ENCODE assay signal across 27 cellular contexts in genomic region chr10:69709366-69709941, GRCh38.
"Had no signal": no experiment of that assay in that cellular context is flagged by ENCODE, and none has a peak within 500 bp of the region (broad histone marks: within the 10 kb centered on the region; RNA-seq: fewer than 3 reads in every experiment).

No MANE protein-coding gene starts in this region.

- H3K9me3 Mint-ChIP-seq: natural killer cell had no signal

- FAIRE-seq: colon, frontal cortex, pancreas, small intestine had no signal

- H3K4me1 ChIP-seq: breast epithelium, left lung, lower lobe of right lung, pancreas, psoas muscle, sigmoid colon, suprapubic skin had no signal

- ATAC-seq: activated CD4-positive, alpha-beta T cell treated with anti-CD3 and anti-CD28 coated beads for 36 hours; activated CD8-positive, alpha-beta memory T cell treated with anti-CD3 and anti-CD28 coated beads, Interleukin-2, amount 10 ng/mL, durations not matched to agents 7 days and 5 days; activated CD8-positive, alpha-beta T cell treated with anti-CD3 and anti-CD28 coated beads, Interleukin-2, amount 10 ng/mL, durations not matched to agents 7 days and 5 days; activated naive CD4-positive, alpha-beta T cell treated with anti-CD3 and anti-CD28 coated beads, Interleukin-2, amount 50 U/mL, for 72 hours; natural killer cell; pancreas; psoas muscle; stimulated activated effector memory CD8-positive, alpha-beta T cell treated with anti-CD3 and anti-CD28 coated beads, Interleukin-12 subunit alpha, Interleukin-12 subunit beta, amount 100 ng/mL, for 72 hours had no signal

- H3K27ac Mint-ChIP-seq: activated CD4-positive, alpha-beta T cell treated with anti-CD3 and anti-CD28 coated beads for 36 hours; activated CD8-positive, alpha-beta memory T cell treated with anti-CD3 and anti-CD28 coated beads, Interleukin-2, amount 10 ng/mL, durations not matched to agents 7 days and 5 days; activated CD8-positive, alpha-beta T cell treated with anti-CD3 and anti-CD28 coated beads, Interleukin-2, amount 10 ng/mL, durations not matched to agents 7 days and 5 days; activated naive CD4-positive, alpha-beta T cell treated with anti-CD3 and anti-CD28 coated beads, Interleukin-2, amount 50 U/mL, for 72 hours; activated T-helper 2 cell treated with anti-CD3 and anti-CD28 coated beads, Interferon-gamma antibody, Interleukin-2, Interleukin-4, amounts not matched to agents 10 μg/mL and 5 μg/mL and 100 μg/mL, durations not matched to agents 14 hours and 24 hours and 36 hours; natural killer cell; stimulated activated effector memory CD8-positive, alpha-beta T cell treated with anti-CD3 and anti-CD28 coated beads, Interleukin-12 subunit alpha, Interleukin-12 subunit beta, amount 100 ng/mL, for 72 hours; T-helper 2 cell treated with Interferon-gamma antibody and Interleukin-4, amounts not matched to agents 5 μg/mL and 100 μg/mL, for 36 hours had no signal

- H3K36me3 Mint-ChIP-seq: activated CD8-positive, alpha-beta memory T cell treated with anti-CD3 and anti-CD28 coated beads, Interleukin-2, amount 10 ng/mL, durations not matched to agents 7 days and 5 days; natural killer cell; stimulated activated effector memory CD8-positive, alpha-beta T cell treated with anti-CD3 and anti-CD28 coated beads, Interleukin-12 subunit alpha, Interleukin-12 subunit beta, amount 100 ng/mL, for 72 hours had no signal

- DNase-seq: activated CD4-positive, alpha-beta T cell treated with anti-CD3 and anti-CD28 coated beads for 36 hours; activated CD4-positive, CD25-positive, alpha-beta regulatory T cell; activated CD8-positive, alpha-beta memory T cell treated with anti-CD3 and anti-CD28 coated beads, Interleukin-2, amount 10 ng/mL, durations not matched to agents 7 days and 5 days; activated CD8-positive, alpha-beta T cell treated with anti-CD3 and anti-CD28 coated beads, Interleukin-2, amount 10 ng/mL, durations not matched to agents 7 days and 5 days; activated T-cell treated with anti-CD3 and anti-CD28 coated beads, Interleukin-2, amount 50 U/mL, for 48 hours; central memory CD4-positive, alpha-beta T cell; dermis blood vessel endothelial cell; effector CD4-positive, alpha-beta T cell; kidney glomerular epithelial cell; left lung; lower lobe of right lung; mesenchymal stem cell; natural killer cell; pancreas; psoas muscle; sigmoid colon; stimulated activated CD4-positive, alpha-beta T cell treated with anti-CD3 and anti-CD28 coated beads, Interleukin-4, amount 100 ng/mL, for 24 hours; tibial artery had no signal

- H3K4me3 ChIP-seq: breast epithelium, left lung, lower lobe of right lung, pancreas, psoas muscle, sigmoid colon, suprapubic skin, tibial artery had no signal

- H3K4me3 Mint-ChIP-seq: activated CD4-positive, alpha-beta T cell treated with anti-CD3 and anti-CD28 coated beads for 36 hours; activated CD8-positive, alpha-beta memory T cell treated with anti-CD3 and anti-CD28 coated beads, Interleukin-2, amount 10 ng/mL, durations not matched to agents 7 days and 5 days; activated CD8-positive, alpha-beta T cell treated with anti-CD3 and anti-CD28 coated beads, Interleukin-2, amount 10 ng/mL, durations not matched to agents 7 days and 5 days; natural killer cell; stimulated activated effector memory CD8-positive, alpha-beta T cell treated with anti-CD3 and anti-CD28 coated beads, Interleukin-12 subunit alpha, Interleukin-12 subunit beta, amount 100 ng/mL, for 72 hours; T-helper 2 cell treated with Interferon-gamma antibody and Interleukin-4, amounts not matched to agents 5 μg/mL and 100 μg/mL, for 36 hours had no signal

- H3K36me3 ChIP-seq: breast epithelium, left lung, lower lobe of right lung, pancreas, sigmoid colon, suprapubic skin, tibial artery had no signal

- H3K27ac ChIP-seq: breast epithelium, left lung, lower lobe of right lung, pancreas, psoas muscle, sigmoid colon, suprapubic skin, tibial artery had no signal

- H3K27me3 ChIP-seq: breast epithelium, left lung, pancreas, tibial artery had no signal

- H3K4me1 Mint-ChIP-seq: activated CD4-positive, alpha-beta T cell treated with anti-CD3 and anti-CD28 coated beads for 36 hours; activated CD8-positive, alpha-beta memory T cell treated with anti-CD3 and anti-CD28 coated beads, Interleukin-2, amount 10 ng/mL, durations not matched to agents 7 days and 5 days; natural killer cell; stimulated activated effector memory CD8-positive, alpha-beta T cell treated with anti-CD3 and anti-CD28 coated beads, Interleukin-12 subunit alpha, Interleukin-12 subunit beta, amount 100 ng/mL, for 72 hours had no signal

- H3K9me3 ChIP-seq: lower lobe of right lung, pancreas, psoas muscle, suprapubic skin had no signal
